In the genomic region with DNA sequence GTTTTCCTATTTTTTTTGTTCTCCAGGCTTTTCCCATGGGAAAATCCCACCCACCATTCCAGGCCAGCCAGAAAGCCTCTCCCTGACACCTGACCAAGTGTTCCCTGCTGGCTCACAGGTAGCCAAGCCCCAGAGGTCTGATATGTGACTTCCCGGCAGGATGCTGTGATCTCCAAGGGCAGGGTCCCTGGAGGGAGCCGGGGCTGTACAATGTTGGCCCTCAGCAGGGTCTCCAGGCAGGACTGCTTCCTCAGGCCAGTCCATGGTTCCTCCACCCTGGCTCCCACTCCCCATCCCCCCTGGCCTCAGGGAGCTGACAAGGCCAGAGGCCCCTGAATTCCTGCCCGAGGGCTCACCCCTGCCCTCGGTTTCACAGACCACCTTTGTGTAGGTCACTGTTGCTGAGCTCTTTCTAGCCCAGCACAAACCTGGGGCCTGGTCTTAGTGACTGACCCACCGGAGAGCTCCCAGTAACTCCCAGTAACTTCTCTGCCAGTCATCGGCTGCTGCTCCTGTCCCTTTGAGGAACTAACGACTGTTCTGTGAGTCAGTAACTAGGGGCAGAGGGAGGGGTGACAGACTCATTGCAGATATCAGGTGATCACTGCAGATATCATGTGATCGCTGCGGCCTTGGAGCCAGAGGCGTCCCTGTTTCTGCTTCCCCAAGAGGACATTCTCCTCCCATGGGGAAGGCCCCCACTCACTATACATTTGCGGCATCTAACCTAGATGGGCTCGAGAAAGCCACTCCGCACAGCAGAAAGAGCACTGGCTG, we compare ENCODE assay signal across 1 cellular context.
A peak's percentile ranks its signal among the peaks of the same experiment; 100 is the strongest.
TF ChIP-seq lines count a peak whose summit lies in the region.

No MANE protein-coding gene starts in this region.

TF ChIP-seq in HepG2, 621 proteins besides CTCF, POLR2A, EP300 and RAD21 (continued from another document and continues in another):
- TF ChIP-seq RBM39 (IDR thresholded peaks at IDR 0.05; ENCODE audit: low read depth, low read length, poor library complexity, severe bottlenecking) (no peak), MAFF (IDR thresholded peaks at IDR 0.05; ENCODE audit: low read depth, low read length) (no peak), REXO4 (CRISPR knock-in tag; IDR thresholded peaks at IDR 0.05; ENCODE audit: borderline replicate concordance) (no peak), TP53 (CRISPR knock-in tag; conservative IDR thresholded peaks at IDR 0.05) (no peak), ARID2 (CRISPR knock-in tag; IDR thresholded peaks at IDR 0.05; ENCODE audit: borderline replicate concordance) (no peak), MAF1 (CRISPR knock-in tag; IDR thresholded peaks at IDR 0.05; ENCODE audit: borderline replicate concordance) (no peak), HOXD1 (CRISPR knock-in tag; IDR thresholded peaks at IDR 0.05) (no peak), ZNF101 (CRISPR knock-in tag; IDR thresholded peaks at IDR 0.05; ENCODE audit: borderline replicate concordance, low read depth) (no peak), MAZ (IDR thresholded peaks at IDR 0.05; ENCODE audit: borderline replicate concordance, low read depth, low read length) (peak; percentile 62), MAZ (CRISPR knock-in tag; IDR thresholded peaks at IDR 0.05; ENCODE audit: low read depth) (no peak), HOXA3 (CRISPR knock-in tag; IDR thresholded peaks at IDR 0.05) (peak; percentile 59; the same call in 1 of the 2 replicates), PRMT3 (CRISPR knock-in tag; IDR thresholded peaks at IDR 0.05; ENCODE audit: borderline replicate concordance, low read depth) (no peak), FOXP1 (IDR thresholded peaks at IDR 0.05) (no peak), FOXP1 (CRISPR knock-in tag; IDR thresholded peaks at IDR 0.05) (no peak), BHLHE40 (IDR thresholded peaks at IDR 0.05; ENCODE audit: low read length) (no peak; the same call in 1 of the 2 replicates), ZMYM4 (CRISPR knock-in tag; IDR thresholded peaks at IDR 0.05) (peak; percentile 27; the same call in 1 of the 2 replicates), ZNF33B (CRISPR knock-in tag; IDR thresholded peaks at IDR 0.05) (no peak), GABPB1 (CRISPR knock-in tag; IDR thresholded peaks at IDR 0.05) (no peak), ZNF44 (CRISPR knock-in tag; IDR thresholded peaks at IDR 0.05) (0 out of 2 replicates have a peak, but pooled peaks have one; percentile 4), ZNF460 (CRISPR knock-in tag; IDR thresholded peaks at IDR 0.05; ENCODE audit: borderline replicate concordance) (no peak), CBX5 (CRISPR knock-in tag; IDR thresholded peaks at IDR 0.05; ENCODE audit: borderline replicate concordance) (no peak), ETV5 (CRISPR knock-in tag; IDR thresholded peaks at IDR 0.05; ENCODE audit: borderline replicate concordance) (peak; percentile 16; the same call in 1 of the 2 replicates), RFXAP (CRISPR knock-in tag; IDR thresholded peaks at IDR 0.05; ENCODE audit: borderline replicate concordance) (no peak), ATF7-NPFF (CRISPR knock-in tag; IDR thresholded peaks at IDR 0.05; ENCODE audit: low read depth) (no peak; the same call in 1 of the 2 replicates), KDM1A (CRISPR knock-in tag; IDR thresholded peaks at IDR 0.05) (no peak), ZSCAN30 (CRISPR knock-in tag; IDR thresholded peaks at IDR 0.05) (no peak), ZNF256 (CRISPR knock-in tag; conservative IDR thresholded peaks at IDR 0.05) (no peak), SMAD9 (CRISPR knock-in tag; IDR thresholded peaks at IDR 0.05) (no peak), ZNF367 (CRISPR knock-in tag; IDR thresholded peaks at IDR 0.05; ENCODE audit: borderline replicate concordance) (no peak), WIZ (CRISPR knock-in tag; IDR thresholded peaks at IDR 0.05) (no peak), RAD51 (IDR thresholded peaks at IDR 0.05; ENCODE audit: borderline replicate concordance) (peak; percentile 96), NFE2 (CRISPR knock-in tag; IDR thresholded peaks at IDR 0.05) (no peak), EHMT2 (IDR thresholded peaks at IDR 0.05; ENCODE audit: borderline replicate concordance, low read depth, low read length) (no peak), CAMTA2 (CRISPR knock-in tag; IDR thresholded peaks at IDR 0.05; ENCODE audit: borderline replicate concordance) (no peak), AKAP8 (CRISPR knock-in tag; IDR thresholded peaks at IDR 0.05) (no peak), CEBPB (IDR thresholded peaks at IDR 0.05; ENCODE audit: borderline replicate concordance, low read depth, low read length) (no peak), NFIB (CRISPR knock-in tag; IDR thresholded peaks at IDR 0.05; ENCODE audit: borderline replicate concordance) (no peak), SNRNP70 (IDR thresholded peaks at IDR 0.05; ENCODE audit: low read depth, low read length) (no peak), DNMT1 (CRISPR knock-in tag; IDR thresholded peaks at IDR 0.05) (no peak)
- TF ChIP-seq, protein P1, sequence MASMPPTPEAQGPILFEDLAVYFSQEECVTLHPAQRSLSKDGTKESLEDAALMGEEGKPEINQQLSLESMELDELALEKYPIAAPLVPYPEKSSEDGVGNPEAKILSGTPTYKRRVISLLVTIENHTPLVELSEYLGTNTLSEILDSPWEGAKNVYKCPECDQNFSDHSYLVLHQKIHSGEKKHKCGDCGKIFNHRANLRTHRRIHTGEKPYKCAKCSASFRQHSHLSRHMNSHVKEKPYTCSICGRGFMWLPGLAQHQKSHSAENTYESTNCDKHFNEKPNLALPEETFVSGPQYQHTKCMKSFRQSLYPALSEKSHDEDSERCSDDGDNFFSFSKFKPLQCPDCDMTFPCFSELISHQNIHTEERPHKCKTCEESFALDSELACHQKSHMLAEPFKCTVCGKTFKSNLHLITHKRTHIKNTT (CRISPR knock-in tag; IDR thresholded peaks at IDR 0.05): no peak
- TF ChIP-seq, protein P2, sequence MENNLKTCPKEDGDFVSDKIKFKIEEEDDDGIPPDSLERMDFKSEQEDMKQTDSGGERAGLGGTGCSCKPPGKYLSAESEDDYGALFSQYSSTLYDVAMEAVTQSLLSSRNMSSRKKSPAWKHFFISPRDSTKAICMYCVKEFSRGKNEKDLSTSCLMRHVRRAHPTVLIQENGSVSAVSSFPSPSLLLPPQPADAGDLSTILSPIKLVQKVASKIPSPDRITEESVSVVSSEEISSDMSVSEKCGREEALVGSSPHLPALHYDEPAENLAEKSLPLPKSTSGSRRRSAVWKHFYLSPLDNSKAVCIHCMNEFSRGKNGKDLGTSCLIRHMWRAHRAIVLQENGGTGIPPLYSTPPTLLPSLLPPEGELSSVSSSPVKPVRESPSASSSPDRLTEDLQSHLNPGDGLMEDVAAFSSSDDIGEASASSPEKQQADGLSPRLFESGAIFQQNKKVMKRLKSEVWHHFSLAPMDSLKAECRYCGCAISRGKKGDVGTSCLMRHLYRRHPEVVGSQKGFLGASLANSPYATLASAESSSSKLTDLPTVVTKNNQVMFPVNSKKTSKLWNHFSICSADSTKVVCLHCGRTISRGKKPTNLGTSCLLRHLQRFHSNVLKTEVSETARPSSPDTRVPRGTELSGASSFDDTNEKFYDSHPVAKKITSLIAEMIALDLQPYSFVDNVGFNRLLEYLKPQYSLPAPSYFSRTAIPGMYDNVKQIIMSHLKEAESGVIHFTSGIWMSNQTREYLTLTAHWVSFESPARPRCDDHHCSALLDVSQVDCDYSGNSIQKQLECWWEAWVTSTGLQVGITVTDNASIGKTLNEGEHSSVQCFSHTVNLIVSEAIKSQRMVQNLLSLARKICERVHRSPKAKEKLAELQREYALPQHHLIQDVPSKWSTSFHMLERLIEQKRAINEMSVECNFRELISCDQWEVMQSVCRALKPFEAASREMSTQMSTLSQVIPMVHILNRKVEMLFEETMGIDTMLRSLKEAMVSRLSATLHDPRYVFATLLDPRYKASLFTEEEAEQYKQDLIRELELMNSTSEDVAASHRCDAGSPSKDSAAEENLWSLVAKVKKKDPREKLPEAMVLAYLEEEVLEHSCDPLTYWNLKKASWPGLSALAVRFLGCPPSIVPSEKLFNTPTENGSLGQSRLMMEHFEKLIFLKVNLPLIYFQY (CRISPR knock-in tag; IDR thresholded peaks at IDR 0.05; ENCODE audit: borderline replicate concordance): no peak
- TF ChIP-seq, protein P3, sequence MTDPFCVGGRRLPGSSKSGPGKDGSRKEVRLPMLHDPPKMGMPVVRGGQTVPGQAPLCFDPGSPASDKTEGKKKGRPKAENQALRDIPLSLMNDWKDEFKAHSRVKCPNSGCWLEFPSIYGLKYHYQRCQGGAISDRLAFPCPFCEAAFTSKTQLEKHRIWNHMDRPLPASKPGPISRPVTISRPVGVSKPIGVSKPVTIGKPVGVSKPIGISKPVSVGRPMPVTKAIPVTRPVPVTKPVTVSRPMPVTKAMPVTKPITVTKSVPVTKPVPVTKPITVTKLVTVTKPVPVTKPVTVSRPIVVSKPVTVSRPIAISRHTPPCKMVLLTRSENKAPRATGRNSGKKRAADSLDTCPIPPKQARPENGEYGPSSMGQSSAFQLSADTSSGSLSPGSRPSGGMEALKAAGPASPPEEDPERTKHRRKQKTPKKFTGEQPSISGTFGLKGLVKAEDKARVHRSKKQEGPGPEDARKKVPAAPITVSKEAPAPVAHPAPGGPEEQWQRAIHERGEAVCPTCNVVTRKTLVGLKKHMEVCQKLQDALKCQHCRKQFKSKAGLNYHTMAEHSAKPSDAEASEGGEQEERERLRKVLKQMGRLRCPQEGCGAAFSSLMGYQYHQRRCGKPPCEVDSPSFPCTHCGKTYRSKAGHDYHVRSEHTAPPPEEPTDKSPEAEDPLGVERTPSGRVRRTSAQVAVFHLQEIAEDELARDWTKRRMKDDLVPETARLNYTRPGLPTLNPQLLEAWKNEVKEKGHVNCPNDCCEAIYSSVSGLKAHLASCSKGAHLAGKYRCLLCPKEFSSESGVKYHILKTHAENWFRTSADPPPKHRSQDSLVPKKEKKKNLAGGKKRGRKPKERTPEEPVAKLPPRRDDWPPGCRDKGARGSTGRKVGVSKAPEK (CRISPR knock-in tag; IDR thresholded peaks at IDR 0.05; ENCODE audit: borderline replicate concordance): no peak
- TF ChIP-seq, protein P4, sequence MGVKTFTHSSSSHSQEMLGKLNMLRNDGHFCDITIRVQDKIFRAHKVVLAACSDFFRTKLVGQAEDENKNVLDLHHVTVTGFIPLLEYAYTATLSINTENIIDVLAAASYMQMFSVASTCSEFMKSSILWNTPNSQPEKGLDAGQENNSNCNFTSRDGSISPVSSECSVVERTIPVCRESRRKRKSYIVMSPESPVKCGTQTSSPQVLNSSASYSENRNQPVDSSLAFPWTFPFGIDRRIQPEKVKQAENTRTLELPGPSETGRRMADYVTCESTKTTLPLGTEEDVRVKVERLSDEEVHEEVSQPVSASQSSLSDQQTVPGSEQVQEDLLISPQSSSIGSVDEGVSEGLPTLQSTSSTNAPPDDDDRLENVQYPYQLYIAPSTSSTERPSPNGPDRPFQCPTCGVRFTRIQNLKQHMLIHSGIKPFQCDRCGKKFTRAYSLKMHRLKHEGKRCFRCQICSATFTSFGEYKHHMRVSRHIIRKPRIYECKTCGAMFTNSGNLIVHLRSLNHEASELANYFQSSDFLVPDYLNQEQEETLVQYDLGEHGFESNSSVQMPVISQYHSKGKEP (CRISPR knock-in tag; IDR thresholded peaks at IDR 0.05): no peak
- TF ChIP-seq, protein P5, sequence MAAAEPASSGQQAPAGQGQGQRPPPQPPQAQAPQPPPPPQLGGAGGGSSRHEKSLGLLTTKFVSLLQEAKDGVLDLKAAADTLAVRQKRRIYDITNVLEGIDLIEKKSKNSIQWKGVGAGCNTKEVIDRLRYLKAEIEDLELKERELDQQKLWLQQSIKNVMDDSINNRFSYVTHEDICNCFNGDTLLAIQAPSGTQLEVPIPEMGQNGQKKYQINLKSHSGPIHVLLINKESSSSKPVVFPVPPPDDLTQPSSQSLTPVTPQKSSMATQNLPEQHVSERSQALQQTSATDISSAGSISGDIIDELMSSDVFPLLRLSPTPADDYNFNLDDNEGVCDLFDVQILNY (CRISPR knock-in tag; conservative IDR thresholded peaks at IDR 0.05): no peak
- TF ChIP-seq, protein P6, sequence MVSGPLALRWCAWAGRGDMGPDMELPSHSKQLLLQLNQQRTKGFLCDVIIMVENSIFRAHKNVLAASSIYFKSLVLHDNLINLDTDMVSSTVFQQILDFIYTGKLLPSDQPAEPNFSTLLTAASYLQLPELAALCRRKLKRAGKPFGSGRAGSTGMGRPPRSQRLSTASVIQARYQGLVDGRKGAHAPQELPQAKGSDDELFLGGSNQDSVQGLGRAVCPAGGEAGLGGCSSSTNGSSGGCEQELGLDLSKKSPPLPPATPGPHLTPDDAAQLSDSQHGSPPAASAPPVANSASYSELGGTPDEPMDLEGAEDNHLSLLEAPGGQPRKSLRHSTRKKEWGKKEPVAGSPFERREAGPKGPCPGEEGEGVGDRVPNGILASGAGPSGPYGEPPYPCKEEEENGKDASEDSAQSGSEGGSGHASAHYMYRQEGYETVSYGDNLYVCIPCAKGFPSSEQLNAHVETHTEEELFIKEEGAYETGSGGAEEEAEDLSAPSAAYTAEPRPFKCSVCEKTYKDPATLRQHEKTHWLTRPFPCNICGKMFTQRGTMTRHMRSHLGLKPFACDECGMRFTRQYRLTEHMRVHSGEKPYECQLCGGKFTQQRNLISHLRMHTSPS (CRISPR knock-in tag; IDR thresholded peaks at IDR 0.05; ENCODE audit: low read depth): peak; percentile 78
- TF ChIP-seq, protein P7, sequence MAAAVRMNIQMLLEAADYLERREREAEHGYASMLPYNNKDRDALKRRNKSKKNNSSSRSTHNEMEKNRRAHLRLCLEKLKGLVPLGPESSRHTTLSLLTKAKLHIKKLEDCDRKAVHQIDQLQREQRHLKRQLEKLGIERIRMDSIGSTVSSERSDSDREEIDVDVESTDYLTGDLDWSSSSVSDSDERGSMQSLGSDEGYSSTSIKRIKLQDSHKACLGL (CRISPR knock-in tag; IDR thresholded peaks at IDR 0.05): no peak
- TF ChIP-seq, protein P8, sequence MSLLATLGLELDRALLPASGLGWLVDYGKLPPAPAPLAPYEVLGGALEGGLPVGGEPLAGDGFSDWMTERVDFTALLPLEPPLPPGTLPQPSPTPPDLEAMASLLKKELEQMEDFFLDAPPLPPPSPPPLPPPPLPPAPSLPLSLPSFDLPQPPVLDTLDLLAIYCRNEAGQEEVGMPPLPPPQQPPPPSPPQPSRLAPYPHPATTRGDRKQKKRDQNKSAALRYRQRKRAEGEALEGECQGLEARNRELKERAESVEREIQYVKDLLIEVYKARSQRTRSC (CRISPR knock-in tag; IDR thresholded peaks at IDR 0.05; ENCODE audit: low read depth): no peak
- TF ChIP-seq, protein P9, sequence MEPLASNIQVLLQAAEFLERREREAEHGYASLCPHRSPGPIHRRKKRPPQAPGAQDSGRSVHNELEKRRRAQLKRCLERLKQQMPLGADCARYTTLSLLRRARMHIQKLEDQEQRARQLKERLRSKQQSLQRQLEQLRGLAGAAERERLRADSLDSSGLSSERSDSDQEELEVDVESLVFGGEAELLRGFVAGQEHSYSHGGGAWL (CRISPR knock-in tag; IDR thresholded peaks at IDR 0.05): no peak
- TF ChIP-seq, protein P10, sequence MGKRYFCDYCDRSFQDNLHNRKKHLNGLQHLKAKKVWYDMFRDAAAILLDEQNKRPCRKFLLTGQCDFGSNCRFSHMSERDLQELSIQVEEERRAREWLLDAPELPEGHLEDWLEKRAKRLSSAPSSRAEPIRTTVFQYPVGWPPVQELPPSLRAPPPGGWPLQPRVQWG (CRISPR knock-in tag; IDR thresholded peaks at IDR 0.05; ENCODE audit: borderline replicate concordance, low read depth): no peak
